Comparison of ENCODE assay signal across 31 cellular contexts in genomic region chr3:11778248-11778647, GRCh38.
"Had no signal": no experiment of that assay in that cellular context is flagged by ENCODE, and none has a peak within 500 bp of the region (broad histone marks: within the 10 kb centered on the region; RNA-seq: fewer than 3 reads in every experiment).

No MANE protein-coding gene starts in this region.

- FAIRE-seq: pancreas had no signal

- H3K4me1 ChIP-seq: pancreas, spleen, testis, tibial artery, transverse colon, upper lobe of right lung, uterus had no signal

- H3K36me3 ChIP-seq: neutrophil, pancreas, prostate gland, transverse colon, upper lobe of right lung, uterus had no signal

- H3K4me3 ChIP-seq: pancreas, prostate gland, skin epidermis, smooth muscle cell, spleen, suprapubic skin, testis, tibial artery, transverse colon, upper lobe of right lung, uterus had no signal

- H3K27ac ChIP-seq: neutrophil, pancreas, prostate gland, spleen, suprapubic skin, testis, tibial artery, transverse colon, upper lobe of right lung, uterus had no signal

- H3K36me3 Mint-ChIP-seq: natural killer cell treated with Interleukin-12 subunit alpha and Interleukin-12 subunit beta and Interleukin-15 and Interleukin-18, amount 100 ng/mL, for 72 hours had no signal

- ATAC-seq: naive thymus-derived CD8-positive, alpha-beta T cell; natural killer cell treated with Interleukin-12 subunit alpha and Interleukin-12 subunit beta and Interleukin-15 and Interleukin-18, amount 100 ng/mL, for 72 hours; pancreas; right cardiac atrium; sciatic nerve; stimulated activated memory B cell treated with anti-CD40 and anti-IgM and Interleukin-4, amounts not matched to agents 10 μg/mL and 1 μg/mL and 100 μg/mL, for 72 hours; stimulated activated naive CD8-positive, alpha-beta T cell treated with anti-CD3 and anti-CD28 coated beads, Interleukin-15, amount 100 ng/mL, for 72 hours; stimulated activated naive CD8-positive, alpha-beta T cell treated with anti-CD3 and anti-CD28 coated beads, Interleukin-15, Interleukin-2, amounts not matched to agents 100 U/mL and 50 U/mL, for 24 hours; upper lobe of right lung had no signal

- DNase-seq: naive thymus-derived CD8-positive, alpha-beta T cell; nephron progenitor cell; nucleus accumbens; pancreas; retina; right cardiac atrium; spleen; stimulated activated CD4-positive, alpha-beta T cell treated with anti-CD3 and anti-CD28 coated beads, Interleukin-12 subunit alpha, Interleukin-12 subunit beta, amount 100 ng/mL, for 4 hours; stimulated activated CD4-positive, alpha-beta T cell treated with anti-CD3 and anti-CD28 coated beads, Interleukin-1b, Interleukin-23, amount 100 ng/mL, for 48 hours; stimulated activated CD4-positive, alpha-beta T cell treated with anti-CD3 and anti-CD28 coated beads, Interleukin-4, amount 100 ng/mL, for 1 hour; stimulated activated CD4-positive, alpha-beta T cell treated with anti-CD3 and anti-CD28 coated beads, Interleukin-4, amount 100 ng/mL, for 4 hours; stimulated activated CD8-positive, alpha-beta memory T cell treated with anti-CD3 and anti-CD28 coated beads, Interleukin-4, amount 100 ng/mL, for 48 hours; stimulated activated naive CD4-positive, alpha-beta T cell; stimulated activated naive CD8-positive, alpha-beta T cell treated with anti-CD3 and anti-CD28 coated beads, Interleukin-15, amount 100 ng/mL, for 72 hours; stimulated activated naive CD8-positive, alpha-beta T cell treated with anti-CD3 and anti-CD28 coated beads, Interleukin-15, Interleukin-2, amounts not matched to agents 100 U/mL and 50 U/mL, for 24 hours; substantia nigra; testis; tibial artery; transverse colon; upper lobe of right lung; uterus had no signal

- H3K9me3 ChIP-seq: neutrophil, pancreas, prostate gland, spleen, suprapubic skin, testis, tibial artery, transverse colon, upper lobe of right lung, uterus had no signal

- H3K4me1 Mint-ChIP-seq: naive thymus-derived CD8-positive, alpha-beta T cell; neural crest cell; stimulated activated memory B cell treated with anti-CD40 and anti-IgM and Interleukin-4, amounts not matched to agents 10 μg/mL and 1 μg/mL and 100 μg/mL, for 72 hours; stimulated activated naive CD8-positive, alpha-beta T cell treated with anti-CD3 and anti-CD28 coated beads, Interleukin-15, amount 100 ng/mL, for 72 hours had no signal

- H3K27me3 ChIP-seq: neutrophil, pancreas, spleen, suprapubic skin, testis, tibial artery, transverse colon, upper lobe of right lung, uterus had no signal

- H3K4me3 Mint-ChIP-seq: naive thymus-derived CD8-positive, alpha-beta T cell; natural killer cell treated with Interleukin-12 subunit alpha and Interleukin-12 subunit beta and Interleukin-15 and Interleukin-18, amount 100 ng/mL, for 72 hours; nephron progenitor cell; neural crest cell; stimulated activated memory B cell treated with anti-CD40 and anti-IgM and Interleukin-4, amounts not matched to agents 10 μg/mL and 1 μg/mL and 100 μg/mL, for 72 hours; stimulated activated naive CD8-positive, alpha-beta T cell treated with anti-CD3 and anti-CD28 coated beads, Interleukin-15, amount 100 ng/mL, for 72 hours; type B pancreatic cell had no signal

- H3K4me2 ChIP-seq: smooth muscle cell had no signal

- H3K9me3 Mint-ChIP-seq: naive thymus-derived CD8-positive, alpha-beta T cell; natural killer cell treated with Interleukin-12 subunit alpha and Interleukin-12 subunit beta and Interleukin-15 and Interleukin-18, amount 100 ng/mL, for 72 hours; neural crest cell; stimulated activated memory B cell treated with anti-CD40 and anti-IgM and Interleukin-4, amounts not matched to agents 10 μg/mL and 1 μg/mL and 100 μg/mL, for 72 hours; stimulated activated naive CD8-positive, alpha-beta T cell treated with anti-CD3 and anti-CD28 coated beads, Interleukin-15, amount 100 ng/mL, for 72 hours; type B pancreatic cell had no signal

- H3K27me3 Mint-ChIP-seq: naive thymus-derived CD8-positive, alpha-beta T cell; natural killer cell treated with Interleukin-12 subunit alpha and Interleukin-12 subunit beta and Interleukin-15 and Interleukin-18, amount 100 ng/mL, for 72 hours; stimulated activated memory B cell treated with anti-CD40 and anti-IgM and Interleukin-4, amounts not matched to agents 10 μg/mL and 1 μg/mL and 100 μg/mL, for 72 hours; stimulated activated naive CD8-positive, alpha-beta T cell treated with anti-CD3 and anti-CD28 coated beads, Interleukin-15, amount 100 ng/mL, for 72 hours; type B pancreatic cell had no signal

- H3K27ac Mint-ChIP-seq: natural killer cell treated with Interleukin-12 subunit alpha and Interleukin-12 subunit beta and Interleukin-15 and Interleukin-18, amount 100 ng/mL, for 72 hours; stimulated activated memory B cell treated with anti-CD40 and anti-IgM and Interleukin-4, amounts not matched to agents 10 μg/mL and 1 μg/mL and 100 μg/mL, for 72 hours; type B pancreatic cell had no signal
